ENCODE assay signal across 18 cellular contexts in the genomic region with DNA sequence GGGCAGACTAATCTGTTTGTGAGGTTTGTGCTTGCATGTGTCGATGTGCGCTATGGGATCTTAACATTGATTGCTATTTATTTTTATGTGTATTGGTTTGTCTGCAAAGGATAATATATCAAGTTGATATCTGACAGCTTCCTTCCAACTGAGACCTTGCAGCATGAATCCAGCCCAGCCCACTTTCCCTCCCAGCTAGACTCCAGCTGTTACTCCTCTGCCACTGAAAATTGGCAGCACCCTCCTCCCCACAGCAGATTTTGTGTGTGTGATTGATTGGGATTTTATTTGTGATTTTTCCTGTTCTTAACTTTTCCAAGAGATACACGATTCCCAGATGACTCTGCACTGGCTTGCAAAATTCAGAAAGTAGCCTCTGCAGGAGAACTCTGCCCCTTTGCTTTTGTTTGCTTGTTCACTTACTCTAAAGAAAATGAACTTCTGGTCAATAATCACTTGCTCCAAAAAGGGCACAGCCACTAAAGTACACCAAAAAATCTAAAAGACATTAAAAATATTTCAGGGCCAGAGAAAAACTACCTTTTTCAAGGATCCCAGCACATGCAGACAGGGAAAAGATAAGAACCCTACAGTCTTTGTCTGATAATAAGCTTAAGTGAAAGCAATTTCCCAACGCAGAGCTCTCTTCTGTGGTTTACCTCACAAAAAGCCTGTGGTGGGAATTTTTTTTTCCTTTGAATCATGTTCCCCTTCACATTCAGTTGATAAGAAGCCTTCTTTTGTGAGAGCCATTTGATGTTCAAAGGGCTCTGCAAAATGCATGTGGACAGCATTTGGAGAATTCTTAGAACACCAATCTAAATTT.
DNase-seq lines count a peak whose midpoint lies in the region; FAIRE-seq and TF ChIP-seq lines count a peak whose summit lies in the region.
"Had no signal": no experiment of that assay in that cellular context is flagged by ENCODE, and none has a peak within 500 bp of the region (broad histone marks: within the 10 kb centered on the region; RNA-seq: fewer than 3 reads in every experiment).

No MANE protein-coding gene starts in this region.

- no peak overlapping the region for H3K27ac Mint-ChIP-seq in type B pancreatic cell

- peaks cover 17% of the 10 kb centered on the region for H3K4me1 ChIP-seq in cardiac muscle cell (ENCODE audit: low read depth)
- H3K4me1 ChIP-seq in left ventricle myocardium inferior, result no peaks in the 10 kb centered on the region
- peaks cover 3% of the 10 kb centered on the region for H3K4me1 ChIP-seq in mesodermal cell (ENCODE audit: control insufficient read depth, insufficient read depth, low read length, poor library complexity, severe bottlenecking)
- H3K4me1 ChIP-seq in thyroid gland, result no peaks in the 10 kb centered on the region
- H3K4me1 ChIP-seq in small intestine (ENCODE audit: control insufficient read depth in 2 of 2, insufficient read depth in 1 of 2, low read depth in 1 of 2, low read length in 1 of 2), result no peaks in the 10 kb centered on the region
- H3K4me1 ChIP-seq: Peyer's patch had no signal

- no peaks in the 10 kb centered on the region for H3K27me3 ChIP-seq in cardiac muscle cell
- no peaks in the 10 kb centered on the region for H3K27me3 ChIP-seq in left ventricle myocardium inferior (ENCODE audit: low read depth)
- H3K27me3 ChIP-seq in thyroid gland, result no peaks in the 10 kb centered on the region
- no peaks in the 10 kb centered on the region for H3K27me3 ChIP-seq in small intestine (ENCODE audit: control insufficient read depth in 2 of 2, insufficient read depth in 2 of 2, low read length in 2 of 2)
- H3K27me3 ChIP-seq: Peyer's patch had no signal

- H3K4me3 Mint-ChIP-seq in type B pancreatic cell, result no peak overlapping the region

- no peak for TF ChIP-seq CTCF in cardiac muscle cell (IDR thresholded peaks at IDR 0.05; ENCODE audit: low read depth, low read length)
- TF ChIP-seq CTCF in left ventricle myocardium inferior (IDR thresholded peaks at IDR 0.05; ENCODE audit: borderline replicate concordance), result no peak
- no peak for TF ChIP-seq CTCF in type B pancreatic cell (conservative IDR thresholded peaks at IDR 0.05)
- no peak for TF ChIP-seq CTCF in thyroid gland (IDR thresholded peaks at IDR 0.05)

- no peaks in the 10 kb centered on the region for H3K27me3 Mint-ChIP-seq in type B pancreatic cell

- 40% methylated on average over 1 of the region's 4 CpGs; no CpG with 5 or more reads in 1 of the 2 experiments for WGBS in mesodermal cell (ENCODE audit: insufficient coverage in 2 of 2), 2 experiments
- WGBS in thyroid gland, 2 donors, result 46% methylated on average over 4 of the region's 4 CpGs
- WGBS in small intestine, 3 donors, result 13 to 17% (median 16%) methylated on average over 4 of the region's 4 CpGs

- H3K4me3 ChIP-seq in cardiac muscle cell (no peak overlapping the region), left ventricle myocardium inferior (no peak overlapping the region), mesodermal cell (ENCODE audit: extremely low read depth, insufficient read depth, low read length, poor library complexity, severe bottlenecking) (no peak overlapping the region), thyroid gland (replicated peaks in 1 of 3) (no peak overlapping the region), small intestine (ENCODE audit: low read depth in 1 of 2, low read length in 2 of 2) (no peak overlapping the region)
- H3K4me3 ChIP-seq: GM23248, Peyer's patch had no signal

- no peaks in the 10 kb centered on the region for H3K36me3 ChIP-seq in cardiac muscle cell
- no peaks in the 10 kb centered on the region for H3K36me3 ChIP-seq in left ventricle myocardium inferior
- no peaks in the 10 kb centered on the region for H3K36me3 ChIP-seq in mesodermal cell (ENCODE audit: control insufficient read depth, insufficient read depth, low read length)
- no peaks in the 10 kb centered on the region for H3K36me3 ChIP-seq in thyroid gland
- H3K36me3 ChIP-seq in small intestine (ENCODE audit: control insufficient read depth in 2 of 2, insufficient read depth in 2 of 2, low read length in 2 of 2), result no peaks in the 10 kb centered on the region
- H3K36me3 ChIP-seq: Peyer's patch had no signal

- TF ChIP-seq POLR2A in thyroid gland (IDR thresholded peaks at IDR 0.05), result no peak

- no peak for FAIRE-seq in small intestine (lab: Jason Lieb, UNC)
- FAIRE-seq: GM12892 had no signal

- H3K9me3 Mint-ChIP-seq in type B pancreatic cell, result peaks cover 7% of the 10 kb centered on the region

- intact Hi-C loops in left ventricle myocardium inferior (cut with micrococcal nuclease) (no loop called here), thyroid gland (cut with DNase I) (no loop called here)

- H3K4me1 Mint-ChIP-seq in type B pancreatic cell (ENCODE audit: unreplicated experiment), result peaks cover 6% of the 10 kb centered on the region

- no peaks in the 10 kb centered on the region for H3K36me3 Mint-ChIP-seq in type B pancreatic cell

- DNase-seq in cardiac muscle cell (ENCODE audit: low read depth in 1 of 2, low spot score in 1 of 2), result peak; percentile 6 to 67
- no peak for DNase-seq in left ventricle myocardium inferior
- peak; percentile 4 for DNase-seq in amniotic epithelial cell (ENCODE audit: low read depth)
- no peak for DNase-seq in type B pancreatic cell (ENCODE audit: extremely low spot score, unreplicated experiment)
- no peak for DNase-seq in thyroid gland
- no peak for DNase-seq in small intestine
- DNase-seq: GM23248, KG1, NCI-H146, NCI-H2081, NCI-H446 treated with DMSO at 0.1 percent for 48 hours, NCI-H748 treated with DMSO at 0.1 percent for 48 hours, Peyer's patch, Right ventricle myocardium superior, SK-N-SH had no signal

- H3K27ac ChIP-seq in cardiac muscle cell (peak overlapping the region; percentile 65), left ventricle myocardium inferior (replicated peaks) (no peak overlapping the region), mesodermal cell (ENCODE audit: low read depth, low read length, severe bottlenecking) (peak overlapping the region; percentile 39), thyroid gland (no peak overlapping the region), small intestine (ENCODE audit: low read depth in 1 of 2, low read length in 1 of 2) (no peak overlapping the region)
- H3K27ac ChIP-seq: C4-2B, GM23248, Peyer's patch had no signal

- no peaks in the 10 kb centered on the region for H3K9me3 ChIP-seq in cardiac muscle cell (ENCODE audit: low read depth)
- peaks cover 23% of the 10 kb centered on the region for H3K9me3 ChIP-seq in left ventricle myocardium inferior (replicated peaks)
- no peaks in the 10 kb centered on the region for H3K9me3 ChIP-seq in mesodermal cell (ENCODE audit: control insufficient read depth, low read length)
- H3K9me3 ChIP-seq in thyroid gland, result no peaks in the 10 kb centered on the region
- H3K9me3 ChIP-seq in small intestine (ENCODE audit: control insufficient read depth, low read depth), result no peaks in the 10 kb centered on the region
- H3K9me3 ChIP-seq: Peyer's patch, SK-N-SH had no signal

Comparison
In these comparisons a context has a peak if more than half of its experiments do, and no peak if none do; other contexts are left out.
1. DNase-seq: peak in cardiac muscle cell (2 of 2) and amniotic epithelial cell (single experiment); none in left ventricle myocardium inferior (single experiment), type B pancreatic cell (single experiment), thyroid gland (0 of 2) and small intestine (single experiment).
2. H3K27ac ChIP-seq: peak in cardiac muscle cell (single experiment) and mesodermal cell (single experiment); none in left ventricle myocardium inferior (single experiment), thyroid gland (0 of 3) and small intestine (0 of 2).